ENCODE assay signal across 19 cellular contexts in the genomic region with DNA sequence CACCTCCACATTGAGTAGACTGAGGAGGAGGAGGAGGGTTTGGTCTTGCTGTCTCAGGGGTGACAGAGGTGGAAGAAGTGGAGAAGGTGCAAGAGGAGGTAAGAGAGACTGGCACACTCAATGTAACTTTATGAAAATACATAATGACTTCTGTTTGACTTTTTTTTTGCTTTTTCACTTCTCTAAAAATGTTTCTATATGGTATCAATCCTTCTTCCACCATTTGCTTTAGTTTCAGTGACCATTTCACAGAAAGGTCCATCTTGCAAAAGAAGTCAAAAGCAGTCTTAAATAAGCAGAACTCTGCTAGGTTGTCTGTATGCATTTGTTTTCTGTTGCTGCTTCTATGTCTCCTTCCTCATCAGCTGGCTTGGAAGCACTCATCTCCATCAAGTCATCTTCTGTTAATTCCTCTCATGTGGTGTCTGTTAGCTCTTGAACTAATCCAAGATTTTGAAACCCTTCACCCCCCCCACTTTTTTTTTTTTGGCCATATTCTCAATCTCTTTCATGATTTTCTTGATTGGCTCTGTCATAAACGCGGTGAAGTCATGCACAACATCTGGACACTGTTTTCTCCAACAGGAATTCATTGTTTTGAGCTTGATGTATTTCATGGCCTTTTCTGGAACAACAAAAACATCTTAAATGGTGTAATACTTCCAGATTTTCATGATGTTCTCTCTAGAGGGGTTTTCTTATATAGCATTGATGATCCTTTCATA.
"Had no signal": no experiment of that assay in that cellular context is flagged by ENCODE, and none has a peak within 500 bp of the region (broad histone marks: within the 10 kb centered on the region; RNA-seq: fewer than 3 reads in every experiment).

No MANE protein-coding gene starts in this region.

- ATAC-seq: activated T-helper 17 cell treated with anti-CD3 and anti-CD28 coated beads, Interleukin-2, amount 50 U/mL, for 72 hours; effector memory CD8-positive, alpha-beta T cell; heart left ventricle; natural killer cell; stimulated activated naive CD8-positive, alpha-beta T cell treated with anti-CD3 and anti-CD28 coated beads, Interleukin-15, amount 100 ng/mL, for 72 hours had no signal

- H3K27me3 ChIP-seq: heart left ventricle, neutrophil, sigmoid colon, spleen, testis, upper lobe of left lung had no signal

- H3K4me3 ChIP-seq: heart left ventricle, sigmoid colon, spleen, testis, upper lobe of left lung had no signal

- H3K9ac ChIP-seq: parathyroid adenoma had no signal

- DNase-seq: activated CD4-positive, CD25-positive, alpha-beta regulatory T cell treated with anti-CD3 and anti-CD28 coated beads, Interleukin-2, amount 50 U/mL, for 72 hours; activated naive CD4-positive, alpha-beta T cell treated with Interleukin-2 at 50 U/mL for 16 hours; activated T-cell treated with anti-CD3 and anti-CD28 coated beads for 4 hours; aorta; dermis blood vessel endothelial cell; effector memory CD8-positive, alpha-beta T cell; heart left ventricle; immature natural killer cell; mesenchymal stem cell; natural killer cell; sigmoid colon; spleen; stimulated activated naive CD8-positive, alpha-beta T cell treated with anti-CD3 and anti-CD28 coated beads, Interleukin-15, amount 100 ng/mL, for 72 hours; testis; upper lobe of left lung had no signal

- H3K79me2 ChIP-seq: parathyroid adenoma had no signal

- FAIRE-seq: frontal cortex had no signal

- H3K36me3 ChIP-seq: heart left ventricle, neutrophil, sigmoid colon, spleen, upper lobe of left lung had no signal

- H2AFZ ChIP-seq: parathyroid adenoma had no signal

- H3K27ac ChIP-seq: heart left ventricle, neutrophil, parathyroid adenoma, sigmoid colon, spleen, testis, upper lobe of left lung had no signal

- H3K9me3 ChIP-seq: neutrophil, sigmoid colon, testis had no signal
